16 cellular contexts compared by ENCODE assay signal in genomic region chr20:56447227-56447626, GRCh38. TPM values are rescaled to one million over a fixed set of nuclear protein-coding genes. Genes with fewer than 3 reads are reported as not detected.
"Had no signal": no experiment of that assay in that cellular context is flagged by ENCODE, and none has a peak within 500 bp of the region (broad histone marks: within the 10 kb centered on the region; RNA-seq: fewer than 3 reads in every experiment).

No MANE protein-coding gene starts in this region.

- H3K27ac ChIP-seq: gastrocnemius medialis, sigmoid colon had no signal

- H3K4me1 ChIP-seq: gastrocnemius medialis, sigmoid colon had no signal

- H3K4me3 Mint-ChIP-seq: activated CD4-positive, alpha-beta T cell treated with anti-CD3 and anti-CD28 coated beads, Interleukin-2, amount 10 ng/mL, durations not matched to agents 7 days and 5 days; activated naive CD4-positive, alpha-beta T cell treated with anti-CD3 and anti-CD28 coated beads, Interleukin-2, amount 10 ng/mL, durations not matched to agents 7 days and 5 days; activated T-helper 17 cell treated with anti-CD3 and anti-CD28 coated beads, Interleukin-2, amount 50 U/mL, for 72 hours; naive thymus-derived CD8-positive, alpha-beta T cell; stimulated activated naive B cell treated with anti-CD40 and anti-IgM and Interleukin-4, amounts not matched to agents 10 μg/mL and 1 μg/mL and 100 μg/mL, for 72 hours had no signal

- H3K9me3 Mint-ChIP-seq: activated CD4-positive, alpha-beta T cell treated with anti-CD3 and anti-CD28 coated beads, Interleukin-2, amount 10 ng/mL, durations not matched to agents 7 days and 5 days; activated naive CD4-positive, alpha-beta T cell treated with anti-CD3 and anti-CD28 coated beads, Interleukin-2, amount 10 ng/mL, durations not matched to agents 7 days and 5 days; activated T-helper 17 cell treated with anti-CD3 and anti-CD28 coated beads, Interleukin-2, amount 50 U/mL, for 72 hours; naive thymus-derived CD8-positive, alpha-beta T cell; stimulated activated naive B cell treated with anti-CD40 and anti-IgM and Interleukin-4, amounts not matched to agents 10 μg/mL and 1 μg/mL and 100 μg/mL, for 72 hours had no signal

- H3K27me3 ChIP-seq: gastrocnemius medialis, sigmoid colon had no signal

- H3K9me3 ChIP-seq: gastrocnemius medialis, sigmoid colon had no signal

- ATAC-seq: activated CD4-positive, CD25-positive, alpha-beta regulatory T cell treated with anti-CD3 and anti-CD28 coated beads, Interleukin-2, amount 50 U/mL, for 24 hours; activated T-helper 17 cell treated with anti-CD3 and anti-CD28 coated beads, Interleukin-2, amount 50 U/mL, for 72 hours; esophagus mucosa; gastrocnemius medialis; naive thymus-derived CD8-positive, alpha-beta T cell had no signal

- H3K27ac Mint-ChIP-seq: activated CD4-positive, alpha-beta T cell treated with anti-CD3 and anti-CD28 coated beads, Interleukin-2, amount 10 ng/mL, durations not matched to agents 7 days and 5 days; activated naive CD4-positive, alpha-beta T cell treated with anti-CD3 and anti-CD28 coated beads, Interleukin-2, amount 10 ng/mL, durations not matched to agents 7 days and 5 days; activated T-helper 17 cell treated with anti-CD3 and anti-CD28 coated beads, Interleukin-2, amount 50 U/mL, for 72 hours; stimulated activated naive B cell treated with anti-CD40 and anti-IgM and Interleukin-4, amounts not matched to agents 10 μg/mL and 1 μg/mL and 100 μg/mL, for 72 hours had no signal

- H3K4me3 ChIP-seq: gastrocnemius medialis, sigmoid colon had no signal

- H3K36me3 ChIP-seq: gastrocnemius medialis, sigmoid colon had no signal

- DNase-seq: activated CD4-positive, alpha-beta T cell treated with anti-CD3 and anti-CD28 coated beads, Interleukin-2, amount 10 ng/mL, durations not matched to agents 7 days and 5 days; activated naive CD4-positive, alpha-beta T cell treated with anti-CD3 and anti-CD28 coated beads, Interleukin-2, amount 10 ng/mL, durations not matched to agents 7 days and 5 days; activated T-cell treated with anti-CD3 and anti-CD28 coated beads for 4 hours; effector CD4-positive, alpha-beta T cell; gastrocnemius medialis; mesenchymal stem cell; naive thymus-derived CD8-positive, alpha-beta T cell; nucleus accumbens; posterior cingulate gyrus; stimulated activated CD4-positive, alpha-beta T cell treated with anti-CD3 and anti-CD28 coated beads, Interleukin-4, amount 100 ng/mL, for 24 hours; stimulated activated naive B cell treated with anti-CD40 and anti-IgM and Interleukin-4, amounts not matched to agents 10 μg/mL and 1 μg/mL and 100 μg/mL, for 72 hours had no signal

- H3K27me3 Mint-ChIP-seq: activated CD4-positive, alpha-beta T cell treated with anti-CD3 and anti-CD28 coated beads, Interleukin-2, amount 10 ng/mL, durations not matched to agents 7 days and 5 days; activated naive CD4-positive, alpha-beta T cell treated with anti-CD3 and anti-CD28 coated beads, Interleukin-2, amount 10 ng/mL, durations not matched to agents 7 days and 5 days; activated T-helper 17 cell treated with anti-CD3 and anti-CD28 coated beads, Interleukin-2, amount 50 U/mL, for 72 hours; naive thymus-derived CD8-positive, alpha-beta T cell had no signal

RNA-seq across cellular contexts. Expression of gene CASS4, which starts 35.2 kb away (rescaled TPM):
- total RNA-seq: bronchial epithelial cell had no signal
